8 cellular contexts compared by ENCODE assay signal in genomic region chr19:36528921-36529518, GRCh38. TPM values are rescaled to one million over a fixed set of nuclear protein-coding genes. Genes with fewer than 3 reads are reported as not detected.
A peak's percentile ranks its signal among the peaks of the same experiment; 100 is the strongest.
DNase-seq lines count a peak whose midpoint lies in the region; ATAC-seq and TF ChIP-seq lines count a peak whose summit lies in the region.

No MANE protein-coding gene starts in this region.

- H3K27me3 ChIP-seq in RWPE2 (ENCODE audit: insufficient read depth, poor library complexity, severe bottlenecking) (no peaks in the 10 kb centered on the region), dorsolateral prefrontal cortex (no peaks in the 10 kb centered on the region), muscle layer of duodenum (ENCODE audit: low read depth, low read length) (no peaks in the 10 kb centered on the region), testis (no peaks in the 10 kb centered on the region)

- H3K4me1 Mint-ChIP-seq in HFFc6 (ENCODE audit: low read depth) = peaks cover 18% of the 10 kb centered on the region

- peak overlapping the region; percentile 97 for H3K4me3 Mint-ChIP-seq in HFFc6

- ATAC-seq in RWPE2 (ENCODE audit: low read depth) (no peak), HG03135 (IDR thresholded peaks at IDR 0.05; ENCODE audit: unreplicated experiment) (no peak)

- peak overlapping the region; percentile 93 for H3K27ac Mint-ChIP-seq in HFFc6

- H3K4me1 ChIP-seq in RWPE2 (ENCODE audit: insufficient read depth, poor library complexity, severe bottlenecking) (no peaks in the 10 kb centered on the region), muscle layer of duodenum (ENCODE audit: control insufficient read depth in 1 of 2, insufficient read depth in 2 of 2, low read length in 2 of 2) (peaks cover 3 to 21% of the 10 kb centered on the region in 2 donors), testis (peaks cover 10% of the 10 kb centered on the region)

- peaks cover 2% of the 10 kb centered on the region; the same call in 1 of the 2 replicates for H3K27me3 Mint-ChIP-seq in HFFc6 (ENCODE audit: insufficient read depth)

- 6 to 8% methylated on average over 11 to 12 of the region's 12 CpGs for WGBS in testis, 2 donors

- H3K36me3 ChIP-seq in RWPE2 (ENCODE audit: low read depth) (peaks cover 19% of the 10 kb centered on the region), muscle layer of duodenum (ENCODE audit: control insufficient read depth in 1 of 2, insufficient read depth in 2 of 2, low read length in 2 of 2) (peaks cover 8 to 20% of the 10 kb centered on the region in 2 donors), testis (ENCODE audit: low read depth, missing control alignments) (no peaks in the 10 kb centered on the region)

- H3K9me3 Mint-ChIP-seq in HFFc6 = peaks cover 44% of the 10 kb centered on the region

- H3K9me3 ChIP-seq in RWPE2 (ENCODE audit: severe bottlenecking) = no peaks in the 10 kb centered on the region
- H3K9me3 ChIP-seq in muscle layer of duodenum (ENCODE audit: control insufficient read depth in 1 of 2, low read length in 2 of 2) = peaks cover 5 to 26% of the 10 kb centered on the region in 2 donors
- no peaks in the 10 kb centered on the region for H3K9me3 ChIP-seq in testis

- peak overlapping the region; percentile 56 for H3K27ac ChIP-seq in RWPE2 (ENCODE audit: poor library complexity, severe bottlenecking)
- H3K27ac ChIP-seq in dorsolateral prefrontal cortex = peak overlapping the region in 58 of 59 donors; percentile 87 to 100 (median 97)
- H3K27ac ChIP-seq in muscle layer of duodenum (ENCODE audit: low read length) = peak overlapping the region; percentile 97
- H3K27ac ChIP-seq in testis = peak overlapping the region; percentile 90 to 93

- TF ChIP-seq CTCF in HFFc6 (IDR thresholded peaks at IDR 0.05) (no peak), RWPE2 (IDR thresholded peaks at IDR 0.05; ENCODE audit: poor library complexity, severe bottlenecking) (no peak), dorsolateral prefrontal cortex (IDR thresholded peaks at IDR 0.05 in 54 of 56, conservative IDR thresholded peaks at IDR 0.05 in 2 of 56; ENCODE audit: low read depth in 1 of 56, partially characterized antibody in 56 of 56) (no peak), testis (IDR thresholded peaks at IDR 0.05) (no peak)

- DNase-seq in NCI-H1092 treated with DMSO at 0.1 percent for 48 hours (lab: John Stamatoyannopoulos, UW) = peak; percentile 18
- DNase-seq in NCI-H1092 (lab: John Stamatoyannopoulos, UW) = no peak
- DNase-seq in HFFc6 = no peak
- no peak for DNase-seq in RWPE2 (ENCODE audit: low spot score)
- DNase-seq in dorsolateral prefrontal cortex = peak in 2 of 10 donors; percentile 3 to 44
- peak; percentile 17 for DNase-seq in testis

- no peak for TF ChIP-seq POLR2A in testis (IDR thresholded peaks at IDR 0.05)

- intact Hi-C loops in dorsolateral prefrontal cortex (cut with DNase I) = loop anchor here (1.0 to 10.0 kb wide), 10 partner anchors 40 to 940 kb away; partner anchors contain the start of genes ZNF529 (in 2 of the 2), ZNF566 (in 2 of the 2), ZNF345 (in 1 of the 2) and ZNF382 (in 1 of the 2)
- intact Hi-C loops in testis (cut with DNase I; ENCODE audit: low total_unique reads) = no loop called here

- H3K36me3 Mint-ChIP-seq in HFFc6 (ENCODE audit: low read depth) = peaks cover 41% of the 10 kb centered on the region

- H3K4me3 ChIP-seq in RWPE2 (ENCODE audit: severe bottlenecking) (peak overlapping the region; percentile 43), dorsolateral prefrontal cortex (peak overlapping the region; percentile 57 to 100 (median 82)), muscle layer of duodenum (ENCODE audit: low read depth in 1 of 2, low read length in 2 of 2) (peak overlapping the region; percentile 90 to 94), testis (peak overlapping the region; percentile 66 to 68)

RNA-seq across cellular contexts. Expression of gene ZNF260, which starts 0.9 kb away (rescaled TPM):
- total RNA-seq in HFFc6 (2021; fragmentation: NEBNext Ultra II Directional; extraction: Animal tissue kit (Norgen Biotek cat#: 25700)) = 10 to 100 TPM in 2 of 6 experiments, 1 to 10 TPM in 4; 9.2 to 11.9 (median 9.8) TPM
- total RNA-seq in dorsolateral prefrontal cortex (10 to 100 TPM; 10.1 to 24.3 (median 14.8) TPM), testis (10 to 100 TPM; 14.2 to 15.4 TPM)
- polyA plus RNA-seq in testis (ENCODE audit: insufficient read depth, low read depth, low replicate concordance) = 5.7 TPM

RNA-seq across cellular contexts. Expression of gene ZNF566, which starts 39.7 kb away (rescaled TPM):
- total RNA-seq in HFFc6 (2021; fragmentation: NEBNext Ultra II Directional; extraction: Animal tissue kit (Norgen Biotek cat#: 25700)) = 1 to 10 TPM; 5.2 to 6.7 (median 6.0) TPM
- 10 to 100 TPM; 14.7 to 34.4 (median 22.9) TPM for total RNA-seq in dorsolateral prefrontal cortex
- 10 to 100 TPM; 12.1 to 15.0 TPM for total RNA-seq in testis
- 7.5 TPM for polyA plus RNA-seq in testis (ENCODE audit: insufficient read depth, low read depth, low replicate concordance)

RNA-seq across cellular contexts. Expression of gene ZNF529, which starts 44.1 kb away (rescaled TPM):
- 1 to 10 TPM; 5.5 to 8.7 (median 7.5) TPM for total RNA-seq in HFFc6 (2021; fragmentation: NEBNext Ultra II Directional; extraction: Animal tissue kit (Norgen Biotek cat#: 25700))
- 10 to 100 TPM; 23.6 to 57.4 (median 38.0) TPM for total RNA-seq in dorsolateral prefrontal cortex
- total RNA-seq in testis = 10 to 100 TPM; 20.3 to 20.5 TPM
- 18.8 TPM for polyA plus RNA-seq in testis (ENCODE audit: insufficient read depth, low read depth, low replicate concordance)

Comparison
In these comparisons a context has a peak if more than half of its experiments do, and no peak if none do; other contexts are left out.
1. DNase-seq: peak in NCI-H1092 treated with DMSO at 0.1 percent for 48 hours (single experiment) and testis (single experiment); none in NCI-H1092 (single experiment), HFFc6 (single experiment) and RWPE2 (single experiment).
2. Peak in every context shown above with its lines, with median percentiles within 50 percentile points of each other: H3K27ac ChIP-seq and H3K4me3 ChIP-seq.